In the genomic region with DNA sequence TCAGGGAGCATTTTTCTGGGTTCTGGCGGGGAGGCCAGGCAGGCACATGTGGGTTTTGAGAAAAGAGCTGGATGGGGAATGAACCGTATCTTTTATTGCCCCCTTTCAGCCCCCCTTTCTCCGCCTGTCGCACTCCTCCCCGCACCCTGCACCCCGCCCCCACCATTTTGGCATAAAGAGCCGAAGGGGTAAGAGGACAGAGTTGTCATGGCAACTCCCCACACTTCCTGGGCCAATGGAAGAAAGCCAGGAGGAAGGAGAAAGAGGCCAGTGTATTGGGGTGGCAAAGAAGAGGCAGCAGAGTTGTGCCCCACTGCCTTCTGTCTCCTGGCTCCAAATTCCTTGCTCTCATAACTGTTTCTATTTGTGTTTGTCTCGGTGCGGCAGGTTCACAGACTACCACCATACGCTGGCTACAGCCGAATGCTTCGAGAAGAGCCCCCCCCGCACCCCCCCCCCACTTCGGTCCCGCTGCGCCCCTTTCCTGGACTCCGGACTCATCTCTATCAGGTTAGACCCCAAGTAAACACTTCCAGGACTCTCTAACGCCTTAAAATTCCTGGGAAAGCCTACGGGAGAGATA, we compare ENCODE assay signal across 8 cellular contexts. TPM values are rescaled to one million over a fixed set of nuclear protein-coding genes. Genes with fewer than 3 reads are reported as not detected.
DNase-seq lines count a peak whose midpoint lies in the region; ATAC-seq and TF ChIP-seq lines count a peak whose summit lies in the region.

No MANE protein-coding gene starts in this region.

- H3K9me3 Mint-ChIP-seq in activated T-helper 1 cell treated with anti-CD3 and anti-CD28 coated beads, Interleukin-12 subunit alpha, Interleukin-12 subunit beta, Interleukin-2, Interleukin-4 antibody, amounts not matched to agents 30 ng/mL and 10 ng/mL and 1 ng/mL, durations not matched to agents 14 hours and 24 hours and 36 hours: no peaks in the 10 kb centered on the region
- H3K9me3 Mint-ChIP-seq in stimulated activated naive CD8-positive, alpha-beta T cell treated with anti-CD3 and anti-CD28 coated beads, Interleukin-15, amount 100 ng/mL, for 72 hours: no peaks in the 10 kb centered on the region

- H3K4me1 Mint-ChIP-seq in activated T-helper 1 cell treated with anti-CD3 and anti-CD28 coated beads, Interleukin-12 subunit alpha, Interleukin-12 subunit beta, Interleukin-2, Interleukin-4 antibody, amounts not matched to agents 30 ng/mL and 10 ng/mL and 1 ng/mL, durations not matched to agents 14 hours and 24 hours and 36 hours (ENCODE audit: low read depth): peaks cover 60% of the 10 kb centered on the region
- H3K4me1 Mint-ChIP-seq in stimulated activated naive CD8-positive, alpha-beta T cell treated with anti-CD3 and anti-CD28 coated beads, Interleukin-15, amount 100 ng/mL, for 72 hours: peaks cover 70% of the 10 kb centered on the region

- H3K4me3 ChIP-seq in iPS-11a (ENCODE audit: low read depth, low read length): peak overlapping the region; percentile 63

- TF ChIP-seq CTCF in GM13976 (IDR thresholded peaks at IDR 0.05; ENCODE audit: borderline replicate concordance, control extremely low read depth, extremely low read depth, insufficient read depth, missing control alignments): no peak

- H3K36me3 Mint-ChIP-seq in activated T-helper 1 cell treated with anti-CD3 and anti-CD28 coated beads, Interleukin-12 subunit alpha, Interleukin-12 subunit beta, Interleukin-2, Interleukin-4 antibody, amounts not matched to agents 30 ng/mL and 10 ng/mL and 1 ng/mL, durations not matched to agents 14 hours and 24 hours and 36 hours (ENCODE audit: low read depth): peaks cover 4% of the 10 kb centered on the region

- DNase-seq in ACHN: peak; percentile 36
- DNase-seq in GM13976 (ENCODE audit: low spot score): peak; percentile 46
- DNase-seq in activated T-helper 1 cell treated with anti-CD3 and anti-CD28 coated beads, Interleukin-12 subunit alpha, Interleukin-12 subunit beta, Interleukin-2, Interleukin-4 antibody, amounts not matched to agents 30 ng/mL and 10 ng/mL and 1 ng/mL, durations not matched to agents 14 hours and 24 hours and 36 hours (ENCODE audit: low spot score): no peak
- no peak for DNase-seq in stimulated activated naive CD8-positive, alpha-beta T cell treated with anti-CD3 and anti-CD28 coated beads, Interleukin-15, amount 100 ng/mL, for 72 hours
- DNase-seq in DMS114 treated with DMSO at 0.1 percent for 48 hours (lab: John Stamatoyannopoulos, UW; ENCODE audit: unreplicated experiment): no peak

- intact Hi-C loops in activated T-helper 1 cell treated with anti-CD3 and anti-CD28 coated beads, Interleukin-12 subunit alpha, Interleukin-12 subunit beta, Interleukin-2, Interleukin-4 antibody, amounts not matched to agents 30 ng/mL and 10 ng/mL and 1 ng/mL, durations not matched to agents 14 hours and 24 hours and 36 hours (cut with micrococcal nuclease): loop anchor here (1.0 to 5.0 kb wide), 6 partner anchors 49 to 662 kb away; partner anchors contain the start of genes ACTR1A, ARMH3, HPS6 and SUFU

- peak; percentile 10 for ATAC-seq in stimulated activated naive CD8-positive, alpha-beta T cell treated with anti-CD3 and anti-CD28 coated beads, Interleukin-15, amount 100 ng/mL, for 72 hours
- no peak for ATAC-seq in HG03095 (IDR thresholded peaks at IDR 0.05; ENCODE audit: unreplicated experiment)
- no peak for ATAC-seq in HG02623 (IDR thresholded peaks at IDR 0.05; ENCODE audit: unreplicated experiment)

- peak overlapping the region; percentile 85 for H3K4me3 Mint-ChIP-seq in activated T-helper 1 cell treated with anti-CD3 and anti-CD28 coated beads, Interleukin-12 subunit alpha, Interleukin-12 subunit beta, Interleukin-2, Interleukin-4 antibody, amounts not matched to agents 30 ng/mL and 10 ng/mL and 1 ng/mL, durations not matched to agents 14 hours and 24 hours and 36 hours
- H3K4me3 Mint-ChIP-seq in stimulated activated naive CD8-positive, alpha-beta T cell treated with anti-CD3 and anti-CD28 coated beads, Interleukin-15, amount 100 ng/mL, for 72 hours: peak overlapping the region; percentile 86 to 90

- H3K27ac Mint-ChIP-seq in activated T-helper 1 cell treated with anti-CD3 and anti-CD28 coated beads, Interleukin-12 subunit alpha, Interleukin-12 subunit beta, Interleukin-2, Interleukin-4 antibody, amounts not matched to agents 30 ng/mL and 10 ng/mL and 1 ng/mL, durations not matched to agents 14 hours and 24 hours and 36 hours: peak overlapping the region; percentile 77
- H3K27ac Mint-ChIP-seq in stimulated activated naive CD8-positive, alpha-beta T cell treated with anti-CD3 and anti-CD28 coated beads, Interleukin-15, amount 100 ng/mL, for 72 hours: peak overlapping the region; percentile 66 to 89

- in situ Hi-C loops in ACHN (cut with HindIII; ENCODE audit: low pct_ligation_motif_present, low pct_unique_long_range_greater_than_20kb, low sequenced_read_pairs): no loop called here
- in situ Hi-C loops in GM13976 (cut with MboI; ENCODE audit: low sequenced_read_pairs, unreplicated experiment): no loop called here

- peaks cover 18% of the 10 kb centered on the region for H3K27me3 Mint-ChIP-seq in activated T-helper 1 cell treated with anti-CD3 and anti-CD28 coated beads, Interleukin-12 subunit alpha, Interleukin-12 subunit beta, Interleukin-2, Interleukin-4 antibody, amounts not matched to agents 30 ng/mL and 10 ng/mL and 1 ng/mL, durations not matched to agents 14 hours and 24 hours and 36 hours (ENCODE audit: insufficient read depth)
- peaks cover 44% of the 10 kb centered on the region for H3K27me3 Mint-ChIP-seq in stimulated activated naive CD8-positive, alpha-beta T cell treated with anti-CD3 and anti-CD28 coated beads, Interleukin-15, amount 100 ng/mL, for 72 hours

RNA-seq across cellular contexts. Expression of gene KCNIP2, which starts 3.4 kb away (rescaled TPM):
- total RNA-seq in activated T-helper 1 cell treated with anti-CD3 and anti-CD28 coated beads, Interleukin-12 subunit alpha, Interleukin-12 subunit beta, Interleukin-2, Interleukin-4 antibody, amounts not matched to agents 30 ng/mL and 10 ng/mL and 1 ng/mL, durations not matched to agents 14 hours and 24 hours and 36 hours: 1.4 and 2.5 TPM in 2 replicates

RNA-seq across cellular contexts. Expression of gene OGA, which starts 21.9 kb away (rescaled TPM):
- total RNA-seq in activated T-helper 1 cell treated with anti-CD3 and anti-CD28 coated beads, Interleukin-12 subunit alpha, Interleukin-12 subunit beta, Interleukin-2, Interleukin-4 antibody, amounts not matched to agents 30 ng/mL and 10 ng/mL and 1 ng/mL, durations not matched to agents 14 hours and 24 hours and 36 hours: 113 and 117 TPM in 2 replicates

RNA-seq across cellular contexts. Expression of gene NPM3, which starts 56.9 kb away (rescaled TPM):
- total RNA-seq in activated T-helper 1 cell treated with anti-CD3 and anti-CD28 coated beads, Interleukin-12 subunit alpha, Interleukin-12 subunit beta, Interleukin-2, Interleukin-4 antibody, amounts not matched to agents 30 ng/mL and 10 ng/mL and 1 ng/mL, durations not matched to agents 14 hours and 24 hours and 36 hours: 149 and 151 TPM in 2 replicates

Comparison
In these comparisons a context has a peak if more than half of its experiments do, and no peak if none do; other contexts are left out.
1. DNase-seq: peak in ACHN (single experiment) and GM13976 (single experiment); none in activated T-helper 1 cell treated with anti-CD3 and anti-CD28 coated beads, Interleukin-12 subunit alpha, Interleukin-12 subunit beta, Interleukin-2, Interleukin-4 antibody, amounts not matched to agents 30 ng/mL and 10 ng/mL and 1 ng/mL, durations not matched to agents 14 hours and 24 hours and 36 hours (single experiment), stimulated activated naive CD8-positive, alpha-beta T cell treated with anti-CD3 and anti-CD28 coated beads, Interleukin-15, amount 100 ng/mL, for 72 hours (0 of 2) and DMS114 treated with DMSO at 0.1 percent for 48 hours (single experiment).